In the genomic region with DNA sequence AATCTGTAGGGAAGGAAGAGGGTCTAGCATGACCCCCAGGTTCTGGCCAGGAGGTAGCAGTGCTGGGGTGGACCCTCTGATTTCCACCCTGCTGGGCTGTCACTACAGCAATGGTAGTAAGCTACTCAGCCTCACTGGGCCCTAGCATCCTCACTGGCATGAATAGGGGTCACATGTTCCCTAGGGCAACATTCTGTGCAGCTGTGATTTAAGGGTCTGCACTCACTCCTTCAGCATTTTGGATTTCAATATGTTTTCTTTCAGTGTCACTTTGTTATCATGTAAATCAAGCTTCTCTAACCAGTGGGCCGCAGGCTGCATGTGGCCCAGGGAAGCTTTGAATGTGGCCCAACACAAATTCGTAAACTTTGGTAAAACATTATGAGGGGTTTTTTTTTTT, we compare ENCODE assay signal across 16 cellular contexts. TPM values are rescaled to one million over a fixed set of nuclear protein-coding genes. Genes with fewer than 3 reads are reported as not detected.
A peak's percentile ranks its signal among the peaks of the same experiment; 100 is the strongest.
DNase-seq lines count a peak whose midpoint lies in the region; ATAC-seq, FAIRE-seq and TF ChIP-seq lines count a peak whose summit lies in the region.
"Had no signal": no experiment of that assay in that cellular context is flagged by ENCODE, and none has a peak within 500 bp of the region (broad histone marks: within the 10 kb centered on the region; RNA-seq: fewer than 3 reads in every experiment).

No MANE protein-coding gene starts in this region.

- ATAC-seq in A549 (no peak), WTC11 (peak; percentile 11; the same call in 1 of the 2 replicates), left lung (no peak), GM18873 (IDR thresholded peaks at IDR 0.05; ENCODE audit: low FRiP score, unreplicated experiment) (no peak)
- ATAC-seq in stimulated activated effector memory CD8-positive, alpha-beta T cell treated with anti-CD3 and anti-CD28 coated beads, Interleukin-12 subunit alpha, Interleukin-12 subunit beta, amount 100 ng/mL, for 72 hours: no peak
- ATAC-seq: activated CD4-positive, alpha-beta T cell treated with anti-CD3 and anti-CD28 coated beads for 36 hours had no signal

- no peak overlapping the region for H3K4me3 Mint-ChIP-seq in WTC11
- no peak overlapping the region for H3K4me3 Mint-ChIP-seq in stimulated activated effector memory CD8-positive, alpha-beta T cell treated with anti-CD3 and anti-CD28 coated beads, Interleukin-12 subunit alpha, Interleukin-12 subunit beta, amount 100 ng/mL, for 72 hours
- H3K4me3 Mint-ChIP-seq: activated CD4-positive, alpha-beta T cell treated with anti-CD3 and anti-CD28 coated beads for 36 hours; CD4-positive, alpha-beta T cell had no signal

- no peak for FAIRE-seq in A549 (lab: Jason Lieb, UNC)
- FAIRE-seq: keratinocyte had no signal

- DNase-seq in A549 (ENCODE audit: low read depth in 1 of 2, low spot score in 1 of 2) (no peak), WTC11 (ENCODE audit: low spot score) (no peak), left lung (no peak), spleen (no peak), mucosa of gallbladder (ENCODE audit: low spot score) (no peak)
- no peak for DNase-seq in stimulated activated effector memory CD8-positive, alpha-beta T cell treated with anti-CD3 and anti-CD28 coated beads, Interleukin-12 subunit alpha, Interleukin-12 subunit beta, amount 100 ng/mL, for 72 hours (ENCODE audit: low spot score in 2 of 2)
- DNase-seq in activated CD4-positive, alpha-beta T cell treated with anti-CD3 and anti-CD28 coated beads, Interleukin-2, amount 50 U/mL, for 1 hour: no peak
- DNase-seq: ACHN; activated CD4-positive, alpha-beta T cell treated with anti-CD3 and anti-CD28 coated beads for 36 hours; activated effector memory CD4-positive, alpha-beta T cell treated with Interleukin-2 at 50 U/mL for 16 hours; CD4-positive, alpha-beta T cell; NCI-H1930 had no signal

- H3K27ac Mint-ChIP-seq in WTC11: no peak overlapping the region; the same call in 1 of the 2 replicates
- no peak overlapping the region for H3K27ac Mint-ChIP-seq in stimulated activated effector memory CD8-positive, alpha-beta T cell treated with anti-CD3 and anti-CD28 coated beads, Interleukin-12 subunit alpha, Interleukin-12 subunit beta, amount 100 ng/mL, for 72 hours
- H3K27ac Mint-ChIP-seq: activated CD4-positive, alpha-beta T cell treated with anti-CD3 and anti-CD28 coated beads for 36 hours; CD4-positive, alpha-beta T cell had no signal

- H3K4me3 ChIP-seq in A549 (no peak overlapping the region), left lung (no peak overlapping the region), spleen (no peak overlapping the region)

- H3K4me2 ChIP-seq in A549: peak overlapping the region; percentile 50

- H3K27me3 ChIP-seq in left lung: no peaks in the 10 kb centered on the region
- H3K27me3 ChIP-seq in spleen (replicated peaks in 1 of 7): no peaks in the 10 kb centered on the region

- H3K9me3 ChIP-seq in A549 (no peaks in the 10 kb centered on the region), left lung (no peaks in the 10 kb centered on the region), spleen (no peaks in the 10 kb centered on the region)

- no peak for TF ChIP-seq RAD21 in A549 (conservative IDR thresholded peaks at IDR 0.05 in 1 of 2, IDR thresholded peaks at IDR 0.05 in 1 of 2)

- TF ChIP-seq CTCF in A549 (IDR thresholded peaks at IDR 0.05) (no peak), WTC11 (IDR thresholded peaks at IDR 0.05) (no peak), left lung (IDR thresholded peaks at IDR 0.05) (no peak), spleen (IDR thresholded peaks at IDR 0.05 in 8 of 11, conservative IDR thresholded peaks at IDR 0.05 in 3 of 11) (no peak)

- POLR2A ChIA-PET in A549 (lab: Yijun Ruan, JAX) (no interaction called here), WTC11 (lab: Charles Lee) (interaction anchor here (0.7 to 0.8 kb wide), 2 partner anchors 58 to 265 kb away, joined by 3 read pairs; a partner anchor contains a TSS)

- CTCF ChIA-PET in A549 (lab: Yijun Ruan, JAX): interaction anchor here (0.6 to 12.1 kb wide), 13 partner anchors 10 to 706 kb away, joined by 3 to 96 read pairs (median 4); no protein-coding TSS in a partner anchor
- CTCF ChIA-PET in WTC11 (lab: Charles Lee): interaction anchor here (0.6 to 5.8 kb wide), 16 partner anchors 8 to 297 kb away, joined by 3 to 59 read pairs (median 3); a partner anchor contains a TSS

- TF ChIP-seq EP300 in A549 (IDR thresholded peaks at IDR 0.05): no peak

- no peak for TF ChIP-seq POLR2A in A549 (IDR thresholded peaks at IDR 0.05; ENCODE audit: low read length)
- no peak for TF ChIP-seq POLR2A in spleen (IDR thresholded peaks at IDR 0.05)

- intact Hi-C loops in left lung (cut with DNase I) (loop anchor here in 1 of 2 donors (10.0 kb wide), 1 partner anchor 164 kb away; no protein-coding TSS in a partner anchor), spleen (cut with DNase I; ENCODE audit: low total_unique reads) (no loop called here)

- 100% methylated on average over 2 of the region's 2 CpGs for WGBS in A549 (ENCODE audit: missing lambda C conversion rate)
- 87 to 92% (median 90%) methylated on average over 2 of the region's 2 CpGs for WGBS in spleen, 5 donors

- H3K36me3 ChIP-seq in left lung (peaks cover 0 to 5% of the 10 kb centered on the region in 2 donors), spleen (peaks cover 0 to 6% (median 0%) of the 10 kb centered on the region in 6 donors)

- H3K27ac ChIP-seq in A549 (0 out of 6 replicates have a peak overlapping the region, but pooled peaks of 1 of the 2 experiments have one; percentile 16), left lung (peak overlapping the region; percentile 18 to 68), spleen (peak overlapping the region in 7 of 8 donors; percentile 28 to 70 (median 59))
- H3K27ac ChIP-seq: RWPE1 had no signal

- H3K4me1 ChIP-seq in A549 (peaks cover 58% of the 10 kb centered on the region), left lung (peaks cover 20 to 37% of the 10 kb centered on the region in 2 donors), spleen (peaks cover 23 to 81% (median 61%) of the 10 kb centered on the region in 6 donors)

- H3K27me3 Mint-ChIP-seq in WTC11 (ENCODE audit: low read depth): no peaks in the 10 kb centered on the region
- H3K27me3 Mint-ChIP-seq: activated CD4-positive, alpha-beta T cell treated with anti-CD3 and anti-CD28 coated beads for 36 hours; CD4-positive, alpha-beta T cell; central memory CD8-positive, alpha-beta T cell had no signal

- H3K4me1 Mint-ChIP-seq in WTC11: peaks cover 47% of the 10 kb centered on the region
- peaks cover 47% of the 10 kb centered on the region for H3K4me1 Mint-ChIP-seq in stimulated activated effector memory CD8-positive, alpha-beta T cell treated with anti-CD3 and anti-CD28 coated beads, Interleukin-12 subunit alpha, Interleukin-12 subunit beta, amount 100 ng/mL, for 72 hours

- no peaks in the 10 kb centered on the region for H3K36me3 Mint-ChIP-seq in WTC11
- peaks cover 5% of the 10 kb centered on the region for H3K36me3 Mint-ChIP-seq in stimulated activated effector memory CD8-positive, alpha-beta T cell treated with anti-CD3 and anti-CD28 coated beads, Interleukin-12 subunit alpha, Interleukin-12 subunit beta, amount 100 ng/mL, for 72 hours

- H3K9me3 Mint-ChIP-seq in WTC11: no peaks in the 10 kb centered on the region
- no peaks in the 10 kb centered on the region for H3K9me3 Mint-ChIP-seq in stimulated activated effector memory CD8-positive, alpha-beta T cell treated with anti-CD3 and anti-CD28 coated beads, Interleukin-12 subunit alpha, Interleukin-12 subunit beta, amount 100 ng/mL, for 72 hours
- H3K9me3 Mint-ChIP-seq: CD4-positive, alpha-beta T cell; central memory CD8-positive, alpha-beta T cell had no signal

TF ChIP-seq in A549, 52 proteins besides CTCF, POLR2A, EP300 and RAD21 (continues in another document):
- TF ChIP-seq HOXB13 (CRISPR knock-in tag; IDR thresholded peaks at IDR 0.05; ENCODE audit: low read depth) (no peak), ZC3H11A (IDR thresholded peaks at IDR 0.05) (no peak), RARB (CRISPR knock-in tag; IDR thresholded peaks at IDR 0.05) (no peak), HOXA7 (CRISPR knock-in tag; IDR thresholded peaks at IDR 0.05) (no peak), EHMT2 (IDR thresholded peaks at IDR 0.05; ENCODE audit: low read depth) (no peak), KDM5A (IDR thresholded peaks at IDR 0.05) (no peak)
- TF ChIP-seq, protein P1, sequence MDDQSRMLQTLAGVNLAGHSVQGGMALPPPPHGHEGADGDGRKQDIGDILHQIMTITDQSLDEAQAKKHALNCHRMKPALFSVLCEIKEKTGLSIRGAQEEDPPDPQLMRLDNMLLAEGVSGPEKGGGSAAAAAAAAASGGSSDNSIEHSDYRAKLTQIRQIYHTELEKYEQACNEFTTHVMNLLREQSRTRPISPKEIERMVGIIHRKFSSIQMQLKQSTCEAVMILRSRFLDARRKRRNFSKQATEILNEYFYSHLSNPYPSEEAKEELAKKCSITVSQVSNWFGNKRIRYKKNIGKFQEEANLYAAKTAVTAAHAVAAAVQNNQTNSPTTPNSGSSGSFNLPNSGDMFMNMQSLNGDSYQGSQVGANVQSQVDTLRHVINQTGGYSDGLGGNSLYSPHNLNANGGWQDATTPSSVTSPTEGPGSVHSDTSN (IDR thresholded peaks at IDR 0.05): no peak

TF ChIP-seq in WTC11, 78 proteins besides CTCF, POLR2A, EP300 and RAD21:
- TF ChIP-seq, protein P2, sequence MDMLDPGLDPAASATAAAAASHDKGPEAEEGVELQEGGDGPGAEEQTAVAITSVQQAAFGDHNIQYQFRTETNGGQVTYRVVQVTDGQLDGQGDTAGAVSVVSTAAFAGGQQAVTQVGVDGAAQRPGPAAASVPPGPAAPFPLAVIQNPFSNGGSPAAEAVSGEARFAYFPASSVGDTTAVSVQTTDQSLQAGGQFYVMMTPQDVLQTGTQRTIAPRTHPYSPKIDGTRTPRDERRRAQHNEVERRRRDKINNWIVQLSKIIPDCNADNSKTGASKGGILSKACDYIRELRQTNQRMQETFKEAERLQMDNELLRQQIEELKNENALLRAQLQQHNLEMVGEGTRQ (CRISPR knock-in tag; IDR thresholded peaks at IDR 0.05): peak; percentile 59
- TF ChIP-seq ZNF219 (CRISPR knock-in tag; IDR thresholded peaks at IDR 0.05; ENCODE audit: borderline replicate concordance) (no peak), CREM (CRISPR knock-in tag; IDR thresholded peaks at IDR 0.05) (no peak)

RNA-seq across cellular contexts. Expression of a gene that starts 57.8 kb away (rescaled TPM):
- polyA plus RNA-seq in A549 (2011; rRNA removed): 6.3 and 7.2 TPM in 2 replicates
- polyA plus RNA-seq in A549 (2012; cell fraction: cytosol; rRNA removed): 2.5 and 3.6 TPM in 2 replicates
- polyA plus RNA-seq in A549 (2012; cell fraction: nucleus; rRNA removed): 4.7 and 6.9 TPM in 2 replicates
- 2.8 to 3.1 TPM (median 2.9 TPM) in 3 replicates for polyA plus RNA-seq in A549 (2017; fragmentation: RNase III; extraction: RNeasy Plus Mini Kit Qiagen cat#74134 plus additional on column Dnase treatment)
- polyA minus RNA-seq in A549 (2011; rRNA and poly(A)+ RNA removed): 7.4 and 8.3 TPM in 2 replicates
- total RNA-seq in WTC11 (2021): 22.1 to 29.0 TPM (median 23.1 TPM) in 3 replicates
- total RNA-seq in left lung: 10 to 100 TPM; 18.6 to 31.4 TPM
- 100 to 1,000 TPM; 101 to 185 (median 137) TPM for total RNA-seq in spleen
- 10 to 100 TPM; 12.0 to 47.1 (median 28.8) TPM for polyA plus RNA-seq in spleen
- total RNA-seq in mucosa of gallbladder: 52.7 TPM
